Comparison of ENCODE assay signal across 26 cellular contexts in the genomic region with DNA sequence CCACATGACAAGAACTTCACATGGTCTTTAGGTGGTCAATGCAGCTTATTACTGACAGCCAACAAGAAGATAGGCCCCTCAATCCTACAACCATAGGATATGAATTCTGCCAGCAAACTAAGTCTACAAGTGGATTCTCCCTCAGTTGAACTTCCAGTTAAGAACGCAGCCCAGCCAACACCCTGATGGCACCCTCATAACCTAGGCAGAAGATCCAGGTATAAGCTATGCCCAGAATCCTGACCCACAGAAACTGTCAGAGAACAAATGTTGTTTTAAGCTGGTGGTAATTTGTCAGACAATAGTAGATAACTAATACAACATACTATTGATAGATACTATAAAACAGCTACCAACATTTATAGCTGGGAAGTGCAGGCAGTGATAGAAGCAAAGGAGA.
"Had no signal": no experiment of that assay in that cellular context is flagged by ENCODE, and none has a peak within 500 bp of the region (broad histone marks: within the 10 kb centered on the region; RNA-seq: fewer than 3 reads in every experiment).

No MANE protein-coding gene starts in this region.

- H3K9me3 Mint-ChIP-seq: immature natural killer cell; nephron; stimulated activated effector memory CD8-positive, alpha-beta T cell treated with anti-CD3 and anti-CD28 coated beads, Interleukin-12 subunit alpha, Interleukin-12 subunit beta, amount 100 ng/mL, for 72 hours had no signal

- H3K27ac Mint-ChIP-seq: immature natural killer cell; memory B cell; stimulated activated effector memory CD8-positive, alpha-beta T cell treated with anti-CD3 and anti-CD28 coated beads, Interleukin-12 subunit alpha, Interleukin-12 subunit beta, amount 100 ng/mL, for 72 hours had no signal

- H3K27me3 Mint-ChIP-seq: memory B cell; naive thymus-derived CD4-positive, alpha-beta T cell had no signal

- H3K4me3 ChIP-seq: dorsolateral prefrontal cortex, esophagus muscularis mucosa, lower lobe of right lung, psoas muscle, sigmoid colon, stomach, thoracic aorta, transverse colon had no signal

- H3K9me3 ChIP-seq: esophagus muscularis mucosa, psoas muscle, sigmoid colon, thoracic aorta, transverse colon had no signal

- DNase-seq: cerebellar nuclear complex; dorsolateral prefrontal cortex; effector CD4-positive, alpha-beta T cell; foreskin melanocyte; hypothalamus; immature natural killer cell; islet precursor cell; left ventricle myocardium superior; lower lobe of right lung; midbrain; naive thymus-derived CD4-positive, alpha-beta T cell; nucleus accumbens; posterior cingulate gyrus; psoas muscle; right cardiac atrium; sigmoid colon; stimulated activated CD4-positive, alpha-beta T cell treated with anti-CD3 and anti-CD28 coated beads, Interleukin-2, amount 100 ng/mL, for 24 hours; stimulated activated CD4-positive, alpha-beta T cell treated with anti-CD3 and anti-CD28 coated beads, Interleukin-4, amount 100 ng/mL, for 24 hours; stimulated activated naive CD4-positive, alpha-beta T cell treated with Interleukin-2 at 50 U/mL for 16 hours; stomach; transverse colon had no signal

- H3K4me1 ChIP-seq: lower lobe of right lung, psoas muscle had no signal

- H3K27ac ChIP-seq: dorsolateral prefrontal cortex, esophagus muscularis mucosa, lower lobe of right lung, psoas muscle, sigmoid colon, stomach, thoracic aorta, transverse colon had no signal

- ATAC-seq: left ventricle myocardium superior; lower lobe of right lung; naive thymus-derived CD4-positive, alpha-beta T cell; psoas muscle; right cardiac atrium; stimulated activated effector memory CD8-positive, alpha-beta T cell treated with anti-CD3 and anti-CD28 coated beads, Interleukin-12 subunit alpha, Interleukin-12 subunit beta, amount 100 ng/mL, for 72 hours had no signal

- H3K4me3 Mint-ChIP-seq: immature natural killer cell; memory B cell; naive thymus-derived CD4-positive, alpha-beta T cell; nephron; stimulated activated effector memory CD8-positive, alpha-beta T cell treated with anti-CD3 and anti-CD28 coated beads, Interleukin-12 subunit alpha, Interleukin-12 subunit beta, amount 100 ng/mL, for 72 hours had no signal

- H3K27me3 ChIP-seq: dorsolateral prefrontal cortex, esophagus muscularis mucosa, sigmoid colon, stomach, transverse colon had no signal
